ENCODE assay signal across 2 cellular contexts in the genomic region with DNA sequence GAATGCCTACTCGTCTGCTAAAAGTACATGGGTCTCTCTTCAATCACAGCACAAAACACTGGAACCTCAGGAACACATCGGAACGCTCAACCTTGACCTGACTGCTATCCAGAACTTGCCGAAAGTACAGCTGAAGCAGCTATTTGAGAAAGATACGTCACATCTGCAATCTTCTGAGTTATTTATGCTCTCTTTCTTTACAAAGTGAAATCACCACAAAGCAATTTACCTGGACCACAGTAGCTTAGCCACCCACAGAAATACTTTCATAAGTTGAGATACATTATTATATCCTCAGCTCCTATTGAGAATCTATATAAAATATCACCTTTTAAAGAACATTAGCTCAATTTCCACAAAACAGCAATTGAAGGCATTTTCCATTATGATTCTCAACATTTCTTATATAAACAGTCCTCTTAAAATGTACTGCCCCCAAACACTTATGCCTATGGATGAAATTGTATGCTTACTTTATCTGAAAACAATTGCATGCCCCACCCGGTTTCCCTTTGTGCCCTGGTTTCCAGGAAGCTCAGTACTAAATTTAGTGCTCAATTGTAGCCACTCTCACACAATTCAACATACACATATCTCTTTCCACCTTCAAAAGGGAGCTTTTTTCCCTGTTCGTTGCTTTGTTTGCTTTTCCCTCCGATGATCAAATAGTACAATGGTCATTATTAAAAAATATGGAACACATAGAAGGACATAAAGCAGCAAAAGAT.
TF ChIP-seq lines count a peak whose summit lies in the region.

No MANE protein-coding gene starts in this region.

TF ChIP-seq in GM12878, 131 proteins besides CTCF, POLR2A, EP300 and RAD21:
- no peak for TF ChIP-seq LARP7 (IDR thresholded peaks at IDR 0.05)
- no peak for TF ChIP-seq ZBTB33 (IDR thresholded peaks at IDR 0.05)
- TF ChIP-seq RUNX3 (IDR thresholded peaks at IDR 0.05; ENCODE audit: low read length), result peak; percentile 67

TF ChIP-seq in GM12891, 5 proteins besides CTCF, POLR2A, EP300 and RAD21:
- TF ChIP-seq POLR2AphosphoS5 (IDR thresholded peaks at IDR 0.05; ENCODE audit: low read depth, low read length) (no peak), SPI1 (IDR thresholded peaks at IDR 0.05; ENCODE audit: low read depth, low read length) (no peak), PAX5 (IDR thresholded peaks at IDR 0.05; ENCODE audit: insufficient read depth, low read length, severe bottlenecking) (no peak)
